ENCODE assay signal across 1 cellular context in the genomic region with DNA sequence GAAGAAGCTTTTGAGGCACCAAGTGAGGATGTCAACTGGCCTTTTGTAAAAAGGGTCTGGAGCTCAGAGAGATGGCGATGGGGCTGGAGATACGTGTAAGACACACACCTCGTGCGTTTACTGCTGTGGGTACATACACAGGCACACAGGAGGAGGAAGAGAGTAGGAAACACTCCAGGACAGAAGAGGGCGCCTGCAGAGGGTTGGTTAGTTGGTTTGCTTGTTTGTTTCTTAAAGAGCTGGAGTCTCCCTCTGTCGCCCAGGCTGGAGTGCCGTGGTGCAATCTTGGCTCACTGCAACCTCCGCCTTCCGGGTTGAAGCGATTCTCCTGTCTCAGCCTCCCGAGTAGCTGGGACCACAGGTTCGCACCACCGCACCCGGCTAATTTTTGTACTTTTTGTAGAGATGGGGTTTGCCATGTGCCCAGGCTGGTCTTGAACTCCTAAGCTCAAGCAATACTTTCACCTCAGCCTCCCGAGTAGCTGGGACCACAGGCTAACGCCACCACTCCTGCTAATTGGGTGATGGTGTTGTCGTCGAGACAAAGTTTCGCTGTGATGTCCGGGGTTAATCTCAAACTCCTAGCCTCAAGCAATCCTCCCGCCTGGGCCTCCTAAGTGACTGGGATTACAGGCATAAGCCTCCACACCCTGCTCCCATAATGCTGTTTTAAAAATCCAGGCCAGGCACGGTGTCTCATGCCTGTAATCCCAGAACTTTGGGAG.
TF ChIP-seq lines count a peak whose summit lies in the region.

No MANE protein-coding gene starts in this region.

TF ChIP-seq in HCT116, 20 proteins besides CTCF, POLR2A, EP300 and RAD21:
- TF ChIP-seq EZH2 (IDR thresholded peaks at IDR 0.05) (no peak), FOSL1 (IDR thresholded peaks at IDR 0.05; ENCODE audit: low read depth) (no peak), ZNF274 (IDR thresholded peaks at IDR 0.05; ENCODE audit: low read depth, low read length) (no peak), TCF7L2 (IDR thresholded peaks at IDR 0.05; ENCODE audit: borderline replicate concordance, extremely low read depth, insufficient read depth, insufficient read length) (no peak), CBX3 (IDR thresholded peaks at IDR 0.05; ENCODE audit: low read depth) (no peak), EZH2phosphoT487 (IDR thresholded peaks at IDR 0.05; ENCODE audit: borderline replicate concordance) (no peak), YY1 (IDR thresholded peaks at IDR 0.05; ENCODE audit: extremely low read depth, insufficient replicate concordance, low read depth, low read length) (no peak), POLR2AphosphoS5 (IDR thresholded peaks at IDR 0.05; ENCODE audit: low read depth, low read length) (no peak), ZFX (IDR thresholded peaks at IDR 0.05) (no peak), CEBPB (IDR thresholded peaks at IDR 0.05; ENCODE audit: low read depth) (no peak), SIN3A (IDR thresholded peaks at IDR 0.05; ENCODE audit: low read depth) (no peak), SRF (IDR thresholded peaks at IDR 0.05; ENCODE audit: low read depth) (no peak), SP1 (IDR thresholded peaks at IDR 0.05; ENCODE audit: low read depth) (no peak), ELF1 (IDR thresholded peaks at IDR 0.05; ENCODE audit: borderline replicate concordance, low read depth) (no peak), EGR1 (IDR thresholded peaks at IDR 0.05; ENCODE audit: low read depth) (no peak)
- TF ChIP-seq, protein P1, sequence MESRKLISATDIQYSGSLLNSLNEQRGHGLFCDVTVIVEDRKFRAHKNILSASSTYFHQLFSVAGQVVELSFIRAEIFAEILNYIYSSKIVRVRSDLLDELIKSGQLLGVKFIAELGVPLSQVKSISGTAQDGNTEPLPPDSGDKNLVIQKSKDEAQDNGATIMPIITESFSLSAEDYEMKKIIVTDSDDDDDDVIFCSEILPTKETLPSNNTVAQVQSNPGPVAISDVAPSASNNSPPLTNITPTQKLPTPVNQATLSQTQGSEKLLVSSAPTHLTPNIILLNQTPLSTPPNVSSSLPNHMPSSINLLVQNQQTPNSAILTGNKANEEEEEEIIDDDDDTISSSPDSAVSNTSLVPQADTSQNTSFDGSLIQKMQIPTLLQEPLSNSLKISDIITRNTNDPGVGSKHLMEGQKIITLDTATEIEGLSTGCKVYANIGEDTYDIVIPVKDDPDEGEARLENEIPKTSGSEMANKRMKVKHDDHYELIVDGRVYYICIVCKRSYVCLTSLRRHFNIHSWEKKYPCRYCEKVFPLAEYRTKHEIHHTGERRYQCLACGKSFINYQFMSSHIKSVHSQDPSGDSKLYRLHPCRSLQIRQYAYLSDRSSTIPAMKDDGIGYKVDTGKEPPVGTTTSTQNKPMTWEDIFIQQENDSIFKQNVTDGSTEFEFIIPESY (IDR thresholded peaks at IDR 0.05; ENCODE audit: extremely low read depth, insufficient replicate concordance, low read length): no peak
- TF ChIP-seq, protein P2, sequence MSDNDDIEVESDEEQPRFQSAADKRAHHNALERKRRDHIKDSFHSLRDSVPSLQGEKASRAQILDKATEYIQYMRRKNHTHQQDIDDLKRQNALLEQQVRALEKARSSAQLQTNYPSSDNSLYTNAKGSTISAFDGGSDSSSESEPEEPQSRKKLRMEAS (IDR thresholded peaks at IDR 0.05): no peak
- TF ChIP-seq, protein P3, sequence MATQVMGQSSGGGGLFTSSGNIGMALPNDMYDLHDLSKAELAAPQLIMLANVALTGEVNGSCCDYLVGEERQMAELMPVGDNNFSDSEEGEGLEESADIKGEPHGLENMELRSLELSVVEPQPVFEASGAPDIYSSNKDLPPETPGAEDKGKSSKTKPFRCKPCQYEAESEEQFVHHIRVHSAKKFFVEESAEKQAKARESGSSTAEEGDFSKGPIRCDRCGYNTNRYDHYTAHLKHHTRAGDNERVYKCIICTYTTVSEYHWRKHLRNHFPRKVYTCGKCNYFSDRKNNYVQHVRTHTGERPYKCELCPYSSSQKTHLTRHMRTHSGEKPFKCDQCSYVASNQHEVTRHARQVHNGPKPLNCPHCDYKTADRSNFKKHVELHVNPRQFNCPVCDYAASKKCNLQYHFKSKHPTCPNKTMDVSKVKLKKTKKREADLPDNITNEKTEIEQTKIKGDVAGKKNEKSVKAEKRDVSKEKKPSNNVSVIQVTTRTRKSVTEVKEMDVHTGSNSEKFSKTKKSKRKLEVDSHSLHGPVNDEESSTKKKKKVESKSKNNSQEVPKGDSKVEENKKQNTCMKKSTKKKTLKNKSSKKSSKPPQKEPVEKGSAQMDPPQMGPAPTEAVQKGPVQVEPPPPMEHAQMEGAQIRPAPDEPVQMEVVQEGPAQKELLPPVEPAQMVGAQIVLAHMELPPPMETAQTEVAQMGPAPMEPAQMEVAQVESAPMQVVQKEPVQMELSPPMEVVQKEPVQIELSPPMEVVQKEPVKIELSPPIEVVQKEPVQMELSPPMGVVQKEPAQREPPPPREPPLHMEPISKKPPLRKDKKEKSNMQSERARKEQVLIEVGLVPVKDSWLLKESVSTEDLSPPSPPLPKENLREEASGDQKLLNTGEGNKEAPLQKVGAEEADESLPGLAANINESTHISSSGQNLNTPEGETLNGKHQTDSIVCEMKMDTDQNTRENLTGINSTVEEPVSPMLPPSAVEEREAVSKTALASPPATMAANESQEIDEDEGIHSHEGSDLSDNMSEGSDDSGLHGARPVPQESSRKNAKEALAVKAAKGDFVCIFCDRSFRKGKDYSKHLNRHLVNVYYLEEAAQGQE (IDR thresholded peaks at IDR 0.05; ENCODE audit: low read depth): no peak
